ENCODE assay signal across 1 cellular context in genomic region chr13:26050568-26051230, GRCh38.
TF ChIP-seq lines count a peak whose summit lies in the region.

No MANE protein-coding gene starts in this region.

TF ChIP-seq in WTC11, 78 proteins besides CTCF, POLR2A, EP300 and RAD21 (continued from another document and continues in another):
- no peak; the same call in none of the 2 replicates for TF ChIP-seq ARID4B (CRISPR knock-in tag; IDR thresholded peaks at IDR 0.05; ENCODE audit: borderline replicate concordance)
- TF ChIP-seq HMGXB4 (CRISPR knock-in tag; IDR thresholded peaks at IDR 0.05), result peak; percentile 89; the same call in 1 of the 2 replicates
- no peak for TF ChIP-seq NR2C2 (CRISPR knock-in tag; IDR thresholded peaks at IDR 0.05)
- no peak for TF ChIP-seq FOXJ3 (CRISPR knock-in tag; IDR thresholded peaks at IDR 0.05; ENCODE audit: borderline replicate concordance)
- TF ChIP-seq SP1 (CRISPR knock-in tag; conservative IDR thresholded peaks at IDR 0.05), result no peak; the same call in 1 of the 2 replicates
- peak; percentile 96 for TF ChIP-seq FOXP1 (CRISPR knock-in tag; IDR thresholded peaks at IDR 0.05; ENCODE audit: borderline replicate concordance)
- 0 out of 2 replicates have a peak, but pooled peaks have one; percentile 4 for TF ChIP-seq E2F4 (CRISPR knock-in tag; IDR thresholded peaks at IDR 0.05; ENCODE audit: borderline replicate concordance, low read depth)
- no peak for TF ChIP-seq ZNF512 (CRISPR knock-in tag; IDR thresholded peaks at IDR 0.05; ENCODE audit: borderline replicate concordance)
- TF ChIP-seq NFE2L1 (CRISPR knock-in tag; IDR thresholded peaks at IDR 0.05), result peak; percentile 69; the same call in 1 of the 2 replicates
- no peak for TF ChIP-seq ZNF425 (CRISPR knock-in tag; conservative IDR thresholded peaks at IDR 0.05)
- TF ChIP-seq JUN (CRISPR knock-in tag; IDR thresholded peaks at IDR 0.05), result no peak; the same call in 1 of the 2 replicates
- no peak for TF ChIP-seq MXD4 (CRISPR knock-in tag; IDR thresholded peaks at IDR 0.05; ENCODE audit: borderline replicate concordance)
- TF ChIP-seq JAZF1 (CRISPR knock-in tag; IDR thresholded peaks at IDR 0.05), result no peak
- peak; percentile 78; the same call in 1 of the 2 replicates for TF ChIP-seq FOXK1 (CRISPR knock-in tag; IDR thresholded peaks at IDR 0.05)
- no peak for TF ChIP-seq IRF2 (CRISPR knock-in tag; IDR thresholded peaks at IDR 0.05; ENCODE audit: borderline replicate concordance, low read depth)
- peak; percentile 92; the same call in 1 of the 2 replicates for TF ChIP-seq ETV6 (CRISPR knock-in tag; IDR thresholded peaks at IDR 0.05)
- no peak; the same call in 1 of the 2 replicates for TF ChIP-seq MYBL2 (CRISPR knock-in tag; IDR thresholded peaks at IDR 0.05)
- no peak for TF ChIP-seq HMGA2 (CRISPR knock-in tag; IDR thresholded peaks at IDR 0.05)
- peak; percentile 39; the same call in 1 of the 2 replicates for TF ChIP-seq CREB1 (CRISPR knock-in tag; IDR thresholded peaks at IDR 0.05)
- no peak for TF ChIP-seq NFYB (CRISPR knock-in tag; conservative IDR thresholded peaks at IDR 0.05; ENCODE audit: low read depth)
- no peak for TF ChIP-seq STAT6 (CRISPR knock-in tag; conservative IDR thresholded peaks at IDR 0.05; ENCODE audit: low read depth)
- no peak for TF ChIP-seq ATF2 (CRISPR knock-in tag; IDR thresholded peaks at IDR 0.05; ENCODE audit: borderline replicate concordance, low read depth)
- 0 out of 2 replicates have a peak, but pooled peaks have one; percentile 50 for TF ChIP-seq USF1 (CRISPR knock-in tag; IDR thresholded peaks at IDR 0.05)
- TF ChIP-seq ZSCAN18 (CRISPR knock-in tag; IDR thresholded peaks at IDR 0.05), result no peak
- TF ChIP-seq ZNF263 (CRISPR knock-in tag; IDR thresholded peaks at IDR 0.05; ENCODE audit: low read depth), result peak; percentile 46
- no peak for TF ChIP-seq AFF4 (CRISPR knock-in tag; IDR thresholded peaks at IDR 0.05; ENCODE audit: borderline replicate concordance)
- TF ChIP-seq ZMAT4 (CRISPR knock-in tag; IDR thresholded peaks at IDR 0.05), result no peak
- 0 out of 2 replicates have a peak, but pooled peaks have one; percentile 68 for TF ChIP-seq TCF7 (CRISPR knock-in tag; IDR thresholded peaks at IDR 0.05; ENCODE audit: low read depth)
